In the genomic region with DNA sequence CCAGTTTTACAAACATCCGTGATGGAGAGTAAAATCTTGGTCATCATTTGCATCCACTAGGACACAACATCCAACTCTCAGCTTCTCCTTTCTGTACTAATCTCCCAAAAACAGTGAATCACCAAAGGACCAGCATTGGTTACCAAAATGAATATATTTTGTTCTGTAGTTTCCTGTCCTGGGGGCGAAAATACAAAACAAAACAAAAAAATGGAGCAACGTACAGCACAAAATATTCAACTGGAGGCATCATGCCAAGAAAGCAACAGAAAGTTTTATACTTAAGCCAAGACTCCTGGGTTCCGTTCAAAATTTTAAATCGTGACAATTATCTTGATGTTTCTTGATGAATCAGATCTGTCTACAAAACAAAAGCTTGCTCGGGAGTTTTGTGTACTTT, we compare ENCODE assay signal across 1 cellular context.
TF ChIP-seq lines count a peak whose summit lies in the region.

No MANE protein-coding gene starts in this region.

TF ChIP-seq in HEK293, 187 proteins besides CTCF, POLR2A, EP300 and RAD21 (continued from another document):
- TF ChIP-seq, protein P1, sequence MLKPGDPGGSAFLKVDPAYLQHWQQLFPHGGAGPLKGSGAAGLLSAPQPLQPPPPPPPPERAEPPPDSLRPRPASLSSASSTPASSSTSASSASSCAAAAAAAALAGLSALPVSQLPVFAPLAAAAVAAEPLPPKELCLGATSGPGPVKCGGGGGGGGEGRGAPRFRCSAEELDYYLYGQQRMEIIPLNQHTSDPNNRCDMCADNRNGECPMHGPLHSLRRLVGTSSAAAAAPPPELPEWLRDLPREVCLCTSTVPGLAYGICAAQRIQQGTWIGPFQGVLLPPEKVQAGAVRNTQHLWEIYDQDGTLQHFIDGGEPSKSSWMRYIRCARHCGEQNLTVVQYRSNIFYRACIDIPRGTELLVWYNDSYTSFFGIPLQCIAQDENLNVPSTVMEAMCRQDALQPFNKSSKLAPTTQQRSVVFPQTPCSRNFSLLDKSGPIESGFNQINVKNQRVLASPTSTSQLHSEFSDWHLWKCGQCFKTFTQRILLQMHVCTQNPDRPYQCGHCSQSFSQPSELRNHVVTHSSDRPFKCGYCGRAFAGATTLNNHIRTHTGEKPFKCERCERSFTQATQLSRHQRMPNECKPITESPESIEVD (tag by site-specific recombination; IDR thresholded peaks at IDR 0.05): 0 out of 2 replicates have a peak, but pooled peaks have one; percentile 11
